9 cellular contexts compared by ENCODE assay signal in genomic region chr7:121994625-121995410, GRCh38.
DNase-seq lines count a peak whose midpoint lies in the region; ATAC-seq and TF ChIP-seq lines count a peak whose summit lies in the region.
"Had no signal": no experiment of that assay in that cellular context is flagged by ENCODE, and none has a peak within 500 bp of the region (broad histone marks: within the 10 kb centered on the region; RNA-seq: fewer than 3 reads in every experiment).

No MANE protein-coding gene starts in this region.

- in situ Hi-C loops in HAP-1 (cut with MboI; ENCODE audit: low sequenced_read_pairs) (loop anchor here (25.0 kb wide), 3 partner anchors 433 to 858 kb away; no protein-coding TSS in a partner anchor), Panc1 (cut with HindIII; ENCODE audit: low pct_unique_long_range_greater_than_20kb, low sequenced_read_pairs) (no loop called here)

- intact Hi-C loops in Panc1 (cut with micrococcal nuclease; ENCODE audit: unreplicated experiment) (loop anchor here (2.0 to 5.0 kb wide), 4 partner anchors 242 to 868 kb away; no protein-coding TSS in a partner anchor), left ventricle myocardium superior (cut with micrococcal nuclease) (no loop called here), sigmoid colon (cut with DNase I) (loop anchor here (5.0 kb wide), 1 partner anchor 628 kb away; no protein-coding TSS in a partner anchor)

- BruUV-seq in Panc1 (replicated peaks; lab: Mats Ljungman, UMichigan) = no TSS peak

- H3K4me1 ChIP-seq in HAP-1 (no peaks in the 10 kb centered on the region), Panc1 (ENCODE audit: control insufficient read depth, insufficient read depth, low read length) (no peaks in the 10 kb centered on the region), sigmoid colon (no peaks in the 10 kb centered on the region)

- POLR2A ChIA-PET in Panc1 (lab: Charles Lee) = no interaction called here

- TF ChIP-seq CTCF in Panc1 (IDR thresholded peaks at IDR 0.05) (peak; percentile 79), sigmoid colon (IDR thresholded peaks at IDR 0.05) (peak; percentile 6 to 51 (median 23))

- H3K27me3 ChIP-seq in HAP-1 (ENCODE audit: low read depth) (peaks cover 6% of the 10 kb centered on the region), Panc1 (ENCODE audit: control insufficient read depth, insufficient read depth, low read length) (no peaks in the 10 kb centered on the region; the same call in 1 of the 2 replicates), sigmoid colon (no peaks in the 10 kb centered on the region)

- CTCF ChIA-PET in Panc1 (lab: Charles Lee) = interaction anchor here (0.6 to 1.3 kb wide), 10 partner anchors 14 to 628 kb away, joined by 3 to 13 read pairs (median 4); partner anchors contain the start of gene FAM3C

- H3K4me3 ChIP-seq in HAP-1 (no peak overlapping the region), Panc1 (ENCODE audit: low read depth in 2 of 2, low read length in 2 of 2) (no peak overlapping the region), sigmoid colon (no peak overlapping the region)

- no peaks in the 10 kb centered on the region for H3K36me3 ChIP-seq in HAP-1 (replicated peaks)
- no peaks in the 10 kb centered on the region for H3K36me3 ChIP-seq in Panc1 (ENCODE audit: control insufficient read depth, insufficient read depth, low read length)
- no peaks in the 10 kb centered on the region for H3K36me3 ChIP-seq in sigmoid colon

- DNase-seq in NOMO-1 treated with DMSO at 0.1 percent for 48 hours (lab: John Stamatoyannopoulos, UW; ENCODE audit: unreplicated experiment) = peak; percentile 19
- no peak for DNase-seq in NOMO-1 treated with dmso at 0.1 percent for 144 hours (lab: John Stamatoyannopoulos, UW; ENCODE audit: unreplicated experiment)
- peak; percentile 60 to 78 for DNase-seq in HAP-1 (ENCODE audit: low spot score in 2 of 2)
- DNase-seq in Kasumi-1 (lab: John Stamatoyannopoulos, UW) = peak; percentile 59 to 74
- DNase-seq in Panc1 (ENCODE audit: low read depth, low spot score) = peak; percentile 64
- peak; percentile 79 for DNase-seq in amniotic epithelial cell (ENCODE audit: low read depth)
- DNase-seq in left ventricle myocardium superior = no peak
- no peak for DNase-seq in sigmoid colon

- H3K27ac ChIP-seq in Panc1 (ENCODE audit: low read length) (no peak overlapping the region), sigmoid colon (no peak overlapping the region)

- no peak for TF ChIP-seq EP300 in sigmoid colon (IDR thresholded peaks at IDR 0.05)

- WGBS in sigmoid colon, 2 donors = 3 to 15% methylated on average over 5 of the region's 5 CpGs

- TF ChIP-seq POLR2A in sigmoid colon (IDR thresholded peaks at IDR 0.05) = no peak

- peak; percentile 89 for ATAC-seq in Panc1
- peak; percentile 62 for ATAC-seq in left ventricle myocardium superior
- ATAC-seq: naive thymus-derived CD8-positive, alpha-beta T cell had no signal

- H3K9me3 ChIP-seq in HAP-1 (no peaks in the 10 kb centered on the region), Panc1 (ENCODE audit: control insufficient read depth, insufficient read depth, low read depth, low read length) (no peaks in the 10 kb centered on the region), sigmoid colon (no peaks in the 10 kb centered on the region)

Comparison
In these comparisons a context has a peak if more than half of its experiments do, and no peak if none do; other contexts are left out.
1. DNase-seq: peak in NOMO-1 treated with DMSO at 0.1 percent for 48 hours (single experiment), HAP-1 (2 of 2), Kasumi-1 (2 of 2), Panc1 (single experiment) and amniotic epithelial cell (single experiment); none in NOMO-1 treated with dmso at 0.1 percent for 144 hours (single experiment), left ventricle myocardium superior (single experiment) and sigmoid colon (single experiment).